ENCODE assay signal across 20 cellular contexts in genomic region chr20:63794614-63795013, GRCh38.
"Had no signal": no experiment of that assay in that cellular context is flagged by ENCODE, and none has a peak within 500 bp of the region (broad histone marks: within the 10 kb centered on the region; RNA-seq: fewer than 3 reads in every experiment).

No MANE protein-coding gene starts in this region.

- H3K27ac Mint-ChIP-seq: activated naive CD8-positive, alpha-beta T cell; activated T-helper 1 cell treated with anti-CD3 and anti-CD28 coated beads, Interleukin-12 subunit alpha, Interleukin-12 subunit beta, Interleukin-2, Interleukin-4 antibody, amounts not matched to agents 30 ng/mL and 10 ng/mL and 1 ng/mL, durations not matched to agents 14 hours and 24 hours and 36 hours; dendritic cell treated with granulocyte-macrophage colony-stimulating factor and Interleukin-4, amounts not matched to agents 40 ng/mL and 50 ng/mL, for 4 days; immature natural killer cell; stimulated activated naive CD8-positive, alpha-beta T cell treated with anti-CD3 and anti-CD28 coated beads, Interleukin-15, Interleukin-2, amounts not matched to agents 100 ng/mL and 50 ng/mL, for 24 hours had no signal

- H3K27ac ChIP-seq: esophagus muscularis mucosa, gastroesophageal sphincter, left ventricle myocardium inferior, ovary, psoas muscle, suprapubic skin, upper lobe of left lung, WERI-Rb-1 had no signal

- H3K9me3 Mint-ChIP-seq: activated T-helper 1 cell treated with anti-CD3 and anti-CD28 coated beads, Interleukin-12 subunit alpha, Interleukin-12 subunit beta, Interleukin-2, Interleukin-4 antibody, amounts not matched to agents 30 ng/mL and 10 ng/mL and 1 ng/mL, durations not matched to agents 14 hours and 24 hours and 36 hours; dendritic cell treated with granulocyte-macrophage colony-stimulating factor and Interleukin-4, amounts not matched to agents 40 ng/mL and 50 ng/mL, for 4 days; immature natural killer cell; stimulated activated naive CD8-positive, alpha-beta T cell treated with anti-CD3 and anti-CD28 coated beads, Interleukin-15, Interleukin-2, amounts not matched to agents 100 ng/mL and 50 ng/mL, for 24 hours had no signal

- ATAC-seq: gastroesophageal sphincter, psoas muscle, right cardiac atrium had no signal

- H3K4me3 Mint-ChIP-seq: activated naive CD8-positive, alpha-beta T cell; activated T-helper 1 cell treated with anti-CD3 and anti-CD28 coated beads, Interleukin-12 subunit alpha, Interleukin-12 subunit beta, Interleukin-2, Interleukin-4 antibody, amounts not matched to agents 30 ng/mL and 10 ng/mL and 1 ng/mL, durations not matched to agents 14 hours and 24 hours and 36 hours; dendritic cell treated with granulocyte-macrophage colony-stimulating factor and Interleukin-4, amounts not matched to agents 40 ng/mL and 50 ng/mL, for 4 days; immature natural killer cell; stimulated activated naive CD8-positive, alpha-beta T cell treated with anti-CD3 and anti-CD28 coated beads, Interleukin-15, Interleukin-2, amounts not matched to agents 100 ng/mL and 50 ng/mL, for 24 hours had no signal

- H3K4me1 Mint-ChIP-seq: immature natural killer cell had no signal

- H3K36me3 ChIP-seq: ovary, WERI-Rb-1 had no signal

- H3K36me3 Mint-ChIP-seq: activated naive CD8-positive, alpha-beta T cell; immature natural killer cell had no signal

- DNase-seq: activated CD4-positive, alpha-beta T cell treated with anti-CD3 and anti-CD28 coated beads, Interleukin-2, amount 50 U/mL, for 48 hours; activated T-cell treated with anti-CD3 and anti-CD28 coated beads for 4 hours; effector memory CD4-positive, alpha-beta T cell; immature natural killer cell; kidney glomerular epithelial cell; left ventricle myocardium inferior; mammary epithelial cell; ovary; psoas muscle; right cardiac atrium; stimulated activated CD4-positive, alpha-beta T cell treated with anti-CD3 and anti-CD28 coated beads, Interleukin-2, amount 100 ng/mL, for 24 hours; WERI-Rb-1 had no signal

- H3K4me3 ChIP-seq: esophagus muscularis mucosa, gastroesophageal sphincter, left ventricle myocardium inferior, ovary, psoas muscle, suprapubic skin, upper lobe of left lung had no signal

- H3K4me1 ChIP-seq: psoas muscle, suprapubic skin had no signal

- H3K9me3 ChIP-seq: esophagus muscularis mucosa, gastroesophageal sphincter, left ventricle myocardium inferior, ovary, psoas muscle, suprapubic skin, upper lobe of left lung had no signal

- H3K27me3 ChIP-seq: esophagus muscularis mucosa, gastroesophageal sphincter, ovary, suprapubic skin, upper lobe of left lung had no signal
